In genomic region chr6:456887-457286, GRCh38 we compare ENCODE assay signal across 19 cellular contexts.
DNase-seq lines count a peak whose midpoint lies in the region; ATAC-seq and TF ChIP-seq lines count a peak whose summit lies in the region.
"Had no signal": no experiment of that assay in that cellular context is flagged by ENCODE, and none has a peak within 500 bp of the region (broad histone marks: within the 10 kb centered on the region; RNA-seq: fewer than 3 reads in every experiment).

No MANE protein-coding gene starts in this region.

- no peaks in the 10 kb centered on the region for H3K9me3 Mint-ChIP-seq in activated naive CD4-positive, alpha-beta T cell treated with anti-CD3 and anti-CD28 coated beads, Interleukin-2, amount 50 U/mL, for 24 hours
- H3K9me3 Mint-ChIP-seq in WTC11 (peaks cover 20% of the 10 kb centered on the region), neural progenitor cell (peaks cover 5% of the 10 kb centered on the region)

- ATAC-seq in WTC11 (no peak), GM18873 (IDR thresholded peaks at IDR 0.05; ENCODE audit: low FRiP score, unreplicated experiment) (no peak)
- ATAC-seq: CD8-positive, alpha-beta T cell had no signal

- no peaks in the 10 kb centered on the region for H3F3A ChIP-seq in neural progenitor cell (ENCODE audit: low read depth)

- H3K9ac ChIP-seq in neural progenitor cell = no peak overlapping the region
- H3K9ac ChIP-seq: BLaER1 had no signal

- H3K79me2 ChIP-seq in neural progenitor cell (ENCODE audit: low read depth) = no peaks in the 10 kb centered on the region

- TF ChIP-seq CTCF in WTC11 (IDR thresholded peaks at IDR 0.05) (no peak), neural progenitor cell (IDR thresholded peaks at IDR 0.05) (no peak)

- no peak for DNase-seq in activated naive CD4-positive, alpha-beta T cell treated with anti-CD3 and anti-CD28 coated beads, Interleukin-2, amount 50 U/mL, for 16 hours
- DNase-seq in WTC11 (ENCODE audit: low spot score) (no peak), neural progenitor cell (ENCODE audit: low spot score) (no peak), COLO829 (ENCODE audit: low spot score) (no peak), NCI-H526 treated with DMSO at 0.1 percent for 48 hours (lab: John Stamatoyannopoulos, UW) (no peak)
- DNase-seq: CD4-positive, CD25-positive, alpha-beta regulatory T cell; DMS 273 treated with DMSO at 0.1 percent for 48 hours; DMS53; DMS79 treated with DMSO at 0.1 percent for 48 hours; GF-D8; H7; HCEC 1CT had no signal

- peaks cover 45% of the 10 kb centered on the region for H3K4me1 Mint-ChIP-seq in activated naive CD4-positive, alpha-beta T cell treated with anti-CD3 and anti-CD28 coated beads, Interleukin-2, amount 50 U/mL, for 24 hours
- H3K4me1 Mint-ChIP-seq in WTC11 (peaks cover 20% of the 10 kb centered on the region), neural progenitor cell (no peaks in the 10 kb centered on the region)
- H3K4me1 Mint-ChIP-seq: B cell had no signal

- POLR2A ChIA-PET in WTC11 (lab: Charles Lee) = no interaction called here

- H3K4me2 ChIP-seq in neural progenitor cell = no peak overlapping the region
- H3K4me2 ChIP-seq: BLaER1 had no signal

- no peak overlapping the region for H3K4me3 Mint-ChIP-seq in activated naive CD4-positive, alpha-beta T cell treated with anti-CD3 and anti-CD28 coated beads, Interleukin-2, amount 50 U/mL, for 24 hours
- H3K4me3 Mint-ChIP-seq in WTC11 (no peak overlapping the region), neural progenitor cell (no peak overlapping the region)
- H3K4me3 Mint-ChIP-seq: B cell; CD4-positive, CD25-positive, alpha-beta regulatory T cell; CD8-positive, alpha-beta T cell had no signal

- H3K36me3 ChIP-seq in neural progenitor cell = no peaks in the 10 kb centered on the region
- H3K36me3 ChIP-seq: BLaER1 had no signal

- H4K20me1 ChIP-seq in neural progenitor cell (ENCODE audit: low read depth) = no peaks in the 10 kb centered on the region
- H4K20me1 ChIP-seq: BLaER1 had no signal

- H3K4me1 ChIP-seq in neural progenitor cell = no peaks in the 10 kb centered on the region
- H3K4me1 ChIP-seq: BLaER1 had no signal

- no peaks in the 10 kb centered on the region for H3K36me3 Mint-ChIP-seq in activated naive CD4-positive, alpha-beta T cell treated with anti-CD3 and anti-CD28 coated beads, Interleukin-2, amount 50 U/mL, for 24 hours
- H3K36me3 Mint-ChIP-seq in WTC11 (peaks cover 6% of the 10 kb centered on the region; the same call in 1 of the 2 replicates), neural progenitor cell (no peaks in the 10 kb centered on the region)
- H3K36me3 Mint-ChIP-seq: CD4-positive, CD25-positive, alpha-beta regulatory T cell; CD8-positive, alpha-beta T cell had no signal

- no peaks in the 10 kb centered on the region for H3K9me3 ChIP-seq in neural progenitor cell (ENCODE audit: low read depth)

- H3K27ac Mint-ChIP-seq in activated naive CD4-positive, alpha-beta T cell treated with anti-CD3 and anti-CD28 coated beads, Interleukin-2, amount 50 U/mL, for 24 hours = peak overlapping the region; percentile 85
- H3K27ac Mint-ChIP-seq in WTC11 (peak overlapping the region; percentile 11; the same call in 1 of the 2 replicates), neural progenitor cell (no peak overlapping the region)
- H3K27ac Mint-ChIP-seq: B cell; CD8-positive, alpha-beta T cell had no signal

- H3K27ac ChIP-seq in neural progenitor cell = no peak overlapping the region
- H3K27ac ChIP-seq: 22Rv1, BLaER1, C4-2B had no signal

- H3K27me3 ChIP-seq in neural progenitor cell = no peaks in the 10 kb centered on the region
- H3K27me3 ChIP-seq: BLaER1 had no signal

- H3K27me3 Mint-ChIP-seq in activated naive CD4-positive, alpha-beta T cell treated with anti-CD3 and anti-CD28 coated beads, Interleukin-2, amount 50 U/mL, for 24 hours = no peaks in the 10 kb centered on the region
- no peaks in the 10 kb centered on the region for H3K27me3 Mint-ChIP-seq in WTC11 (ENCODE audit: low read depth)
- H3K27me3 Mint-ChIP-seq in neural progenitor cell (ENCODE audit: insufficient read depth, low read depth) = peaks cover 3% of the 10 kb centered on the region
- H3K27me3 Mint-ChIP-seq: B cell had no signal

- CTCF ChIA-PET in WTC11 (lab: Charles Lee) = no interaction called here

- H2AFZ ChIP-seq in neural progenitor cell (replicated peaks) = peak overlapping the region; percentile 50

- no peak overlapping the region for H3K4me3 ChIP-seq in neural progenitor cell
- H3K4me3 ChIP-seq: BLaER1 had no signal

TF ChIP-seq in WTC11, 78 proteins besides CTCF, POLR2A, EP300 and RAD21:
- TF ChIP-seq, protein P1, sequence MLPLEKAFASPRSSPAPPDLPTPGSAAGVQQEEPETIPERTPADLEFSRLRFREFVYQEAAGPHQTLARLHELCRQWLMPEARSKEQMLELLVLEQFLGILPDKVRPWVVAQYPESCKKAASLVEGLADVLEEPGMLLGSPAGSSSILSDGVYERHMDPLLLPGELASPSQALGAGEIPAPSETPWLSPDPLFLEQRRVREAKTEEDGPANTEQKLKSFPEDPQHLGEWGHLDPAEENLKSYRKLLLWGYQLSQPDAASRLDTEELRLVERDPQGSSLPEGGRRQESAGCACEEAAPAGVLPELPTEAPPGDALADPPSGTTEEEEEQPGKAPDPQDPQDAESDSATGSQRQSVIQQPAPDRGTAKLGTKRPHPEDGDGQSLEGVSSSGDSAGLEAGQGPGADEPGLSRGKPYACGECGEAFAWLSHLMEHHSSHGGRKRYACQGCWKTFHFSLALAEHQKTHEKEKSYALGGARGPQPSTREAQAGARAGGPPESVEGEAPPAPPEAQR (CRISPR knock-in tag; IDR thresholded peaks at IDR 0.05) = no peak
- TF ChIP-seq ZNF423 (CRISPR knock-in tag; IDR thresholded peaks at IDR 0.05) (no peak), OVOL2 (CRISPR knock-in tag; IDR thresholded peaks at IDR 0.05; ENCODE audit: borderline replicate concordance) (no peak), FOXJ3 (CRISPR knock-in tag; IDR thresholded peaks at IDR 0.05; ENCODE audit: borderline replicate concordance) (no peak), ESRRA (CRISPR knock-in tag; IDR thresholded peaks at IDR 0.05; ENCODE audit: borderline replicate concordance) (no peak), CDX4 (CRISPR knock-in tag; IDR thresholded peaks at IDR 0.05; ENCODE audit: borderline replicate concordance) (no peak), FOXP1 (CRISPR knock-in tag; IDR thresholded peaks at IDR 0.05; ENCODE audit: borderline replicate concordance) (no peak)
- TF ChIP-seq, protein P2, sequence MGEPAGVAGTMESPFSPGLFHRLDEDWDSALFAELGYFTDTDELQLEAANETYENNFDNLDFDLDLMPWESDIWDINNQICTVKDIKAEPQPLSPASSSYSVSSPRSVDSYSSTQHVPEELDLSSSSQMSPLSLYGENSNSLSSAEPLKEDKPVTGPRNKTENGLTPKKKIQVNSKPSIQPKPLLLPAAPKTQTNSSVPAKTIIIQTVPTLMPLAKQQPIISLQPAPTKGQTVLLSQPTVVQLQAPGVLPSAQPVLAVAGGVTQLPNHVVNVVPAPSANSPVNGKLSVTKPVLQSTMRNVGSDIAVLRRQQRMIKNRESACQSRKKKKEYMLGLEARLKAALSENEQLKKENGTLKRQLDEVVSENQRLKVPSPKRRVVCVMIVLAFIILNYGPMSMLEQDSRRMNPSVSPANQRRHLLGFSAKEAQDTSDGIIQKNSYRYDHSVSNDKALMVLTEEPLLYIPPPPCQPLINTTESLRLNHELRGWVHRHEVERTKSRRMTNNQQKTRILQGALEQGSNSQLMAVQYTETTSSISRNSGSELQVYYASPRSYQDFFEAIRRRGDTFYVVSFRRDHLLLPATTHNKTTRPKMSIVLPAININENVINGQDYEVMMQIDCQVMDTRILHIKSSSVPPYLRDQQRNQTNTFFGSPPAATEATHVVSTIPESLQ (CRISPR knock-in tag; IDR thresholded peaks at IDR 0.05) = no peak
- TF ChIP-seq, protein P3, sequence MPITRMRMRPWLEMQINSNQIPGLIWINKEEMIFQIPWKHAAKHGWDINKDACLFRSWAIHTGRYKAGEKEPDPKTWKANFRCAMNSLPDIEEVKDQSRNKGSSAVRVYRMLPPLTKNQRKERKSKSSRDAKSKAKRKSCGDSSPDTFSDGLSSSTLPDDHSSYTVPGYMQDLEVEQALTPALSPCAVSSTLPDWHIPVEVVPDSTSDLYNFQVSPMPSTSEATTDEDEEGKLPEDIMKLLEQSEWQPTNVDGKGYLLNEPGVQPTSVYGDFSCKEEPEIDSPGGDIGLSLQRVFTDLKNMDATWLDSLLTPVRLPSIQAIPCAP (CRISPR knock-in tag; IDR thresholded peaks at IDR 0.05) = no peak
